In genomic region chr2:22897428-22897827, GRCh38 we compare ENCODE assay signal across 17 cellular contexts.
"Had no signal": no experiment of that assay in that cellular context is flagged by ENCODE, and none has a peak within 500 bp of the region (broad histone marks: within the 10 kb centered on the region; RNA-seq: fewer than 3 reads in every experiment).

No MANE protein-coding gene starts in this region.

- H3K4me1 Mint-ChIP-seq: naive thymus-derived CD8-positive, alpha-beta T cell had no signal

- H3K36me3 Mint-ChIP-seq: naive thymus-derived CD8-positive, alpha-beta T cell; type B pancreatic cell had no signal

- H3K4me3 Mint-ChIP-seq: naive thymus-derived CD8-positive, alpha-beta T cell; nephron progenitor cell; type B pancreatic cell had no signal

- H3K9me3 Mint-ChIP-seq: nephron progenitor cell, type B pancreatic cell had no signal

- H3K27ac Mint-ChIP-seq: naive thymus-derived CD8-positive, alpha-beta T cell; nephron progenitor cell; type B pancreatic cell had no signal

- DNase-seq: dermis blood vessel endothelial cell; effector memory CD4-positive, alpha-beta T cell; foreskin melanocyte; glutamatergic neuron; heart right ventricle; hippocampal formation; left cardiac atrium; left ventricle myocardium inferior; lower lobe of right lung; naive thymus-derived CD8-positive, alpha-beta T cell; nephron progenitor cell; nucleus accumbens; spleen; stimulated activated naive CD4-positive, alpha-beta T cell treated with Interleukin-2 at 50 U/mL for 16 hours; stomach; thyroid gland had no signal

- ATAC-seq: heart right ventricle; left cardiac atrium; lower lobe of right lung; naive thymus-derived CD8-positive, alpha-beta T cell had no signal
